In genomic region chr12:90659060-90659459, GRCh38 we compare ENCODE assay signal across 2 cellular contexts.
A peak's percentile ranks its signal among the peaks of the same experiment; 100 is the strongest.
TF ChIP-seq lines count a peak whose summit lies in the region.

No MANE protein-coding gene starts in this region.

TF ChIP-seq in A549, 52 proteins besides CTCF, POLR2A, EP300 and RAD21:
- TF ChIP-seq MAFK (IDR thresholded peaks at IDR 0.05; ENCODE audit: partially characterized antibody): peak; percentile 37
- TF ChIP-seq HES2 (IDR thresholded peaks at IDR 0.05): no peak

TF ChIP-seq in IMR-90, 13 proteins besides CTCF, POLR2A, EP300 and RAD21 (continued from another document):
- TF ChIP-seq ELK1 (IDR thresholded peaks at IDR 0.05; ENCODE audit: borderline replicate concordance, low read depth, low read length) (no peak), USF2 (IDR thresholded peaks at IDR 0.05; ENCODE audit: low read depth, low read length) (no peak), MAZ (IDR thresholded peaks at IDR 0.05; ENCODE audit: borderline replicate concordance, low read depth, low read length) (no peak), RFX5 (IDR thresholded peaks at IDR 0.05; ENCODE audit: low read depth, low read length) (no peak), CHD1 (IDR thresholded peaks at IDR 0.05; ENCODE audit: low read depth, low read length) (no peak), RCOR1 (IDR thresholded peaks at IDR 0.05; ENCODE audit: insufficient replicate concordance, low read length) (no peak)
